8 cellular contexts compared by ENCODE assay signal in the genomic region with DNA sequence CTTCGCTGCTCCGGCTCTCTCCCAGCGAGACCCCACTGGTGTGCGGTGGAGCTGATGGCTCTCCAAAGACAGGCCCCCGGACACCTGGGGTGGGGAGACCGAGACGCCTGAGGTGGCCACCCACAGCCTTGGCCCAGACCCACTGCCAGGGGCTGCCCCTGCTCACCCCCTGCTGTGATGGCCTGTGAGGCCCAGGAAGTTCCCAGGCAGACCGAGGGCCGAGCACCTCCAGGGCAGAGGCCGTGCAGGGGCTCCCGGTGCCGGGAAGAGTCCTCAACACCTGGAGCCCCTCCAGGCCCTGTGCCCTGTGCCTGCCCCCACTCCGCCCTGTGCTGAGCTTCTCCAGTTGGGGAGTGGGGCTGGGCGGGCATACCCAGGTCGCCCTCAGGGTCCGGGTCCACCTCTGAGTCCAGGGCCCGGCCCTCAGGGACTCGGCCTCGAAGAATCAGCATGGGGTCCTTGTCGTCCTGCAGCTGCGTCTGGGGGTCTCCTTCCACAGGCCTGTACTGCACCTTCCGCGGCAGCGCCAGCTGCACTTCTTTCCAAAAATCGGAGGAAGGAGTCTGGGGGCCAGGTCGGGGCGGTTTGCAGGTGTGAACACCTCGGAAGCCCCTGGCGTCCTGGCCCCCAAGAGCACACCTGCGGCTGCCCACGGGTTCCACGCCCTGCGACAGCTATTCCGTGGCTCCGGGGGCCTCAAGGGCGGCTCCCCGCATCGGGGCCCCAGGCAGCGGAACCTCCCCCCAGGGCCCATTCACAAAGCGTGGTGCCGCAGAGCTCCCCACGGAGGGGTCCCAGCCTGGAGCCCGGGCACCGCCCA. TPM values are rescaled to one million over a fixed set of nuclear protein-coding genes. Genes with fewer than 3 reads are reported as not detected.
DNase-seq lines count a peak whose midpoint lies in the region; ATAC-seq and TF ChIP-seq lines count a peak whose summit lies in the region.

No MANE protein-coding gene starts in this region.

- H3K4me2 ChIP-seq in DND-41 (ENCODE audit: insufficient read depth, low read length) = peak overlapping the region; percentile 64

- H3K79me2 ChIP-seq in DND-41 (ENCODE audit: insufficient read depth, low read length) = no peaks in the 10 kb centered on the region; the same call in 1 of the 2 replicates

- H2AFZ ChIP-seq in DND-41 (ENCODE audit: low read depth, low read length) = peak overlapping the region; percentile 25; the same call in 1 of the 2 replicates

- no peaks in the 10 kb centered on the region for H3K27me3 Mint-ChIP-seq in activated CD4-positive, alpha-beta T cell treated with anti-CD3 and anti-CD28 coated beads for 36 hours
- no peaks in the 10 kb centered on the region for H3K27me3 Mint-ChIP-seq in activated CD4-positive, alpha-beta T cell treated with anti-CD3 and anti-CD28 coated beads, Interleukin-2, amount 10 ng/mL, durations not matched to agents 7 days and 5 days

- WGBS in heart right ventricle, 2 donors = 67 to 74% methylated on average over 43 to 44 of the region's 44 CpGs

- H3K9me3 Mint-ChIP-seq in activated CD4-positive, alpha-beta T cell treated with anti-CD3 and anti-CD28 coated beads for 36 hours (ENCODE audit: low read depth) = no peaks in the 10 kb centered on the region
- no peaks in the 10 kb centered on the region for H3K9me3 Mint-ChIP-seq in activated CD4-positive, alpha-beta T cell treated with anti-CD3 and anti-CD28 coated beads, Interleukin-2, amount 10 ng/mL, durations not matched to agents 7 days and 5 days

- H3K4me1 ChIP-seq in DND-41 (ENCODE audit: insufficient read depth, low read length) = peaks cover 34% of the 10 kb centered on the region
- H3K4me1 ChIP-seq in SJSA1 (replicated peaks) = 0 out of 2 replicates have a peak, but pooled peaks cover 3% of the 10 kb centered on the region
- H3K4me1 ChIP-seq in heart right ventricle = peaks cover 6 to 24% (median 18%) of the 10 kb centered on the region in 9 donors

- H3K27me3 ChIP-seq in DND-41 (ENCODE audit: insufficient read depth, low read length, poor library complexity) (no peaks in the 10 kb centered on the region), SJSA1 (replicated peaks) (peaks cover 9% of the 10 kb centered on the region; the same call in 1 of the 2 replicates), heart right ventricle (no peaks in the 10 kb centered on the region)

- H3K27ac Mint-ChIP-seq in activated CD4-positive, alpha-beta T cell treated with anti-CD3 and anti-CD28 coated beads for 36 hours = no peak overlapping the region
- H3K27ac Mint-ChIP-seq in activated CD4-positive, alpha-beta T cell treated with anti-CD3 and anti-CD28 coated beads, Interleukin-2, amount 10 ng/mL, durations not matched to agents 7 days and 5 days = no peak overlapping the region

- TF ChIP-seq CTCF in DND-41 (IDR thresholded peaks at IDR 0.05; ENCODE audit: borderline replicate concordance, extremely low read depth, low read length, poor library complexity, severe bottlenecking) = no peak
- TF ChIP-seq CTCF in heart right ventricle (IDR thresholded peaks at IDR 0.05) = no peak

- ATAC-seq in DND-41 (ENCODE audit: insufficient read depth, low read depth) (no peak), heart right ventricle (peak; percentile 2 to 16 (median 8)), sciatic nerve (peak; percentile 15), HG02763 (IDR thresholded peaks at IDR 0.05; ENCODE audit: unreplicated experiment) (no peak)
- no peak for ATAC-seq in activated CD4-positive, alpha-beta T cell treated with anti-CD3 and anti-CD28 coated beads for 36 hours

- peaks cover 9% of the 10 kb centered on the region; the same call in 1 of the 2 replicates for H4K20me1 ChIP-seq in DND-41 (ENCODE audit: insufficient read depth, low read length)

- CTCF ChIA-PET in activated CD4-positive, alpha-beta T cell treated with anti-CD3 and anti-CD28 coated beads for 36 hours (lab: Charles Lee) = interaction anchor here (0.5 to 1.6 kb wide), 6 partner anchors 9 to 155 kb away, joined by 3 to 7 read pairs (median 4); no protein-coding TSS in a partner anchor
- CTCF ChIA-PET in activated CD4-positive, alpha-beta T cell treated with anti-CD3 and anti-CD28 coated beads, Interleukin-2, amount 10 ng/mL, durations not matched to agents 7 days and 5 days (lab: Charles Lee) = interaction anchor here (0.6 to 3.3 kb wide), 6 partner anchors 9 to 412 kb away, joined by 3 to 17 read pairs (median 6); no protein-coding TSS in a partner anchor

- peaks cover 5% of the 10 kb centered on the region for H3K4me1 Mint-ChIP-seq in activated CD4-positive, alpha-beta T cell treated with anti-CD3 and anti-CD28 coated beads for 36 hours
- peaks cover 12% of the 10 kb centered on the region for H3K4me1 Mint-ChIP-seq in activated CD4-positive, alpha-beta T cell treated with anti-CD3 and anti-CD28 coated beads, Interleukin-2, amount 10 ng/mL, durations not matched to agents 7 days and 5 days

- peak overlapping the region; percentile 48 for H3K9ac ChIP-seq in DND-41 (ENCODE audit: low read depth, low read length)

- H3K27ac ChIP-seq in DND-41 (ENCODE audit: low read length) = peak overlapping the region; percentile 57; the same call in 1 of the 2 replicates
- no peak overlapping the region for H3K27ac ChIP-seq in SJSA1
- peak overlapping the region; percentile 70 to 89 (median 82) for H3K27ac ChIP-seq in heart right ventricle

- H3K36me3 Mint-ChIP-seq in activated CD4-positive, alpha-beta T cell treated with anti-CD3 and anti-CD28 coated beads for 36 hours (ENCODE audit: low read depth) = no peaks in the 10 kb centered on the region
- peaks cover 2% of the 10 kb centered on the region for H3K36me3 Mint-ChIP-seq in activated CD4-positive, alpha-beta T cell treated with anti-CD3 and anti-CD28 coated beads, Interleukin-2, amount 10 ng/mL, durations not matched to agents 7 days and 5 days (ENCODE audit: low read depth)

- POLR2A ChIA-PET in activated CD4-positive, alpha-beta T cell treated with anti-CD3 and anti-CD28 coated beads for 36 hours (lab: Charles Lee) = interaction anchor here (1.0 to 1.3 kb wide), 2 partner anchors 9 to 11 kb away, joined by 3 to 4 read pairs; no protein-coding TSS in a partner anchor
- POLR2A ChIA-PET in activated CD4-positive, alpha-beta T cell treated with anti-CD3 and anti-CD28 coated beads, Interleukin-2, amount 10 ng/mL, durations not matched to agents 7 days and 5 days (lab: Charles Lee) = no interaction called here

- H3K9me3 ChIP-seq in DND-41 (ENCODE audit: insufficient read depth, low read length, severe bottlenecking) (no peaks in the 10 kb centered on the region), SJSA1 (replicated peaks) (no peaks in the 10 kb centered on the region), heart right ventricle (no peaks in the 10 kb centered on the region)

- H3K4me3 ChIP-seq in DND-41 (ENCODE audit: low read depth in 1 of 2, low read length in 2 of 2) = peak overlapping the region in 1 of 2 experiments; percentile 53; a peak in 2 of 4 replicates
- peak overlapping the region; percentile 27 for H3K4me3 ChIP-seq in SJSA1
- peak overlapping the region; percentile 56 to 85 (median 70) for H3K4me3 ChIP-seq in heart right ventricle

- H3K4me3 Mint-ChIP-seq in activated CD4-positive, alpha-beta T cell treated with anti-CD3 and anti-CD28 coated beads for 36 hours = no peak overlapping the region
- H3K4me3 Mint-ChIP-seq in activated CD4-positive, alpha-beta T cell treated with anti-CD3 and anti-CD28 coated beads, Interleukin-2, amount 10 ng/mL, durations not matched to agents 7 days and 5 days = no peak overlapping the region

- intact Hi-C loops in heart right ventricle (cut with DNase I) (loop anchor here in 6 of 10 donors (1.0 to 10.0 kb wide), 8 partner anchors 41 to 199 kb away; partner anchors contain the start of genes BET1L (in 1 of the 6), RIC8A (in 1 of the 6) and RNH1 (in 1 of the 6)), sciatic nerve (cut with DNase I) (no loop called here)
- intact Hi-C loops in activated CD4-positive, alpha-beta T cell treated with anti-CD3 and anti-CD28 coated beads for 36 hours (cut with DNase I, micrococcal nuclease) = loop anchor here in 1 of 2 experiments (2.0 kb wide), 1 partner anchor 43 kb away; no protein-coding TSS in a partner anchor

- no peak for DNase-seq in DND-41
- no peak for DNase-seq in SJSA1 (ENCODE audit: low read depth in 1 of 2, low spot score in 2 of 2)
- DNase-seq in heart right ventricle = no peak
- peak; percentile 64 for DNase-seq in sciatic nerve (ENCODE audit: low spot score)
- DNase-seq in activated CD4-positive, alpha-beta T cell treated with anti-CD3 and anti-CD28 coated beads for 36 hours = no peak
- no peak for DNase-seq in activated CD4-positive, alpha-beta T cell treated with anti-CD3 and anti-CD28 coated beads, Interleukin-2, amount 10 ng/mL, durations not matched to agents 7 days and 5 days
- DNase-seq in NCI-H146 treated with DMSO at 0.1 percent for 48 hours (lab: John Stamatoyannopoulos, UW; ENCODE audit: unreplicated experiment) = no peak

- H3K36me3 ChIP-seq in DND-41 (ENCODE audit: insufficient read depth, low read length) = no peaks in the 10 kb centered on the region; the same call in 1 of the 2 replicates
- H3K36me3 ChIP-seq in SJSA1 = no peaks in the 10 kb centered on the region
- no peaks in the 10 kb centered on the region for H3K36me3 ChIP-seq in heart right ventricle

RNA-seq across cellular contexts. Expression of gene SIGIRR, which starts 8.6 kb away (rescaled TPM):
- 3.3 and 8.6 TPM in 2 replicates for total RNA-seq in SJSA1 (2014; rRNA removed; shearing (Covaris generic))
- total RNA-seq in heart right ventricle (10 to 100 TPM; 20.4 to 52.4 (median 30.0) TPM), sciatic nerve (51.6 TPM)
- 100 to 1,000 TPM in 1 of 2 donors, 10 to 100 TPM in 1; 56.0 to 187 TPM for polyA plus RNA-seq in heart right ventricle
- 10 to 100 TPM; 33.0 to 34.9 TPM for total RNA-seq in activated CD4-positive, alpha-beta T cell treated with anti-CD3 and anti-CD28 coated beads for 36 hours
- 100 to 1,000 TPM; 226 to 255 TPM for total RNA-seq in activated CD4-positive, alpha-beta T cell treated with anti-CD3 and anti-CD28 coated beads, Interleukin-2, amount 10 ng/mL, durations not matched to agents 7 days and 5 days

RNA-seq across cellular contexts. Expression of gene PKP3, which starts 12.2 kb away (rescaled TPM):
- 1.9 and 5.7 TPM in 2 replicates for total RNA-seq in SJSA1 (2014; rRNA removed; shearing (Covaris generic))
- total RNA-seq in heart right ventricle = 1 to 10 TPM in 4 of 10 donors, under 1 TPM in 6; 0.19 to 3.0 (median 0.74) TPM
- under 1 TPM; 0.13 to 0.80 TPM for polyA plus RNA-seq in heart right ventricle
- 0.49 TPM for total RNA-seq in sciatic nerve
- total RNA-seq in activated CD4-positive, alpha-beta T cell treated with anti-CD3 and anti-CD28 coated beads for 36 hours = under 1 TPM; 0.07 to 0.18 TPM
- total RNA-seq in activated CD4-positive, alpha-beta T cell treated with anti-CD3 and anti-CD28 coated beads, Interleukin-2, amount 10 ng/mL, durations not matched to agents 7 days and 5 days = not detected

RNA-seq across cellular contexts. Expression of gene ANO9, which starts 35.6 kb away (rescaled TPM):
- not detected in 2 replicates for total RNA-seq in SJSA1 (2014; rRNA removed; shearing (Covaris generic))
- total RNA-seq in heart right ventricle = 1 to 10 TPM in 1 of 10 donors, under 1 TPM in 5, not detected in 4; 0.05 to 2.3 (median 0.19) TPM
- under 1 TPM; 0.13 to 0.37 TPM for polyA plus RNA-seq in heart right ventricle
- total RNA-seq in sciatic nerve = 0.98 TPM
- total RNA-seq in activated CD4-positive, alpha-beta T cell treated with anti-CD3 and anti-CD28 coated beads for 36 hours = 10 to 100 TPM; 31.7 to 38.8 TPM
- 10 to 100 TPM; 88.2 to 94.2 TPM for total RNA-seq in activated CD4-positive, alpha-beta T cell treated with anti-CD3 and anti-CD28 coated beads, Interleukin-2, amount 10 ng/mL, durations not matched to agents 7 days and 5 days

RNA-seq across cellular contexts. Expression of gene B4GALNT4, which starts 36.9 kb away (rescaled TPM):
- not detected in 2 replicates for total RNA-seq in SJSA1 (2014; rRNA removed; shearing (Covaris generic))
- total RNA-seq in heart right ventricle (1 to 10 TPM in 1 of 10 donors, under 1 TPM in 6, not detected in 3; 0.09 to 1.6 (median 0.25) TPM), sciatic nerve (32.2 TPM)
- polyA plus RNA-seq in heart right ventricle = 1 to 10 TPM in 1 of 2 donors, under 1 TPM in 1; 0.75 to 1.7 TPM
- 1 to 10 TPM; 3.8 to 6.6 TPM for total RNA-seq in activated CD4-positive, alpha-beta T cell treated with anti-CD3 and anti-CD28 coated beads for 36 hours
- 1 to 10 TPM; 1.5 to 1.6 TPM for total RNA-seq in activated CD4-positive, alpha-beta T cell treated with anti-CD3 and anti-CD28 coated beads, Interleukin-2, amount 10 ng/mL, durations not matched to agents 7 days and 5 days

RNA-seq across cellular contexts. Expression of gene PTDSS2, which starts 43.9 kb away (rescaled TPM):
- 11.5 and 18.3 TPM in 2 replicates for total RNA-seq in SJSA1 (2014; rRNA removed; shearing (Covaris generic))
- total RNA-seq in heart right ventricle = 10 to 100 TPM; 16.7 to 37.9 (median 24.8) TPM
- polyA plus RNA-seq in heart right ventricle = 10 to 100 TPM; 31.4 to 55.5 TPM
- 33.1 TPM for total RNA-seq in sciatic nerve
- 10 to 100 TPM; 14.8 to 18.8 TPM for total RNA-seq in activated CD4-positive, alpha-beta T cell treated with anti-CD3 and anti-CD28 coated beads for 36 hours
- total RNA-seq in activated CD4-positive, alpha-beta T cell treated with anti-CD3 and anti-CD28 coated beads, Interleukin-2, amount 10 ng/mL, durations not matched to agents 7 days and 5 days = 10 to 100 TPM; 22.7 to 25.2 TPM

Comparison
In these comparisons a context has a peak if more than half of its experiments do, and no peak if none do; other contexts are left out.
1. ATAC-seq: peak in heart right ventricle (8 of 8) and sciatic nerve (single experiment); none in DND-41 (single experiment), activated CD4-positive, alpha-beta T cell treated with anti-CD3 and anti-CD28 coated beads for 36 hours (single experiment) and HG02763 (single experiment).
2. RNA of gene ANO9, which starts 35.6 kb away (total RNA-seq): 88.2 to 94.2 TPM in activated CD4-positive, alpha-beta T cell treated with anti-CD3 and anti-CD28 coated beads, Interleukin-2, amount 10 ng/mL, durations not matched to agents 7 days and 5 days and 31.7 to 38.8 TPM in activated CD4-positive, alpha-beta T cell treated with anti-CD3 and anti-CD28 coated beads for 36 hours; 0.98 TPM in sciatic nerve (single experiment), 0.05 to 2.3 TPM in heart right ventricle and not detected in SJSA1; every median in the first group is over 4 times any median in the second.